In genomic region chr5:95518417-95518816, GRCh38 we compare ENCODE assay signal across 18 cellular contexts.
"Had no signal": no experiment of that assay in that cellular context is flagged by ENCODE, and none has a peak within 500 bp of the region (broad histone marks: within the 10 kb centered on the region; RNA-seq: fewer than 3 reads in every experiment).

No MANE protein-coding gene starts in this region.

- H3K9me3 ChIP-seq: SJSA1 had no signal

- H3K27me3 ChIP-seq: SJSA1 had no signal

- H3K4me3 ChIP-seq: SJSA1, SK-N-MC had no signal

- H3K27ac ChIP-seq: KMS-11, SJSA1, SK-N-MC had no signal

- DNase-seq: IMR-90, Kasumi-1, MM.1S, NCI-H1092 treated with DMSO at 0.1 percent for 48 hours, NCI-H1436 treated with DMSO at 0.1 percent for 48 hours, NCI-H187 treated with DMSO at 0.1 percent for 48 hours, NCI-H2029 treated with DMSO at 0.1 percent for 48 hours, NCI-H226, NCI-H510A, NCI-H524 treated with DMSO at 0.1 percent for 48 hours, NCI-H69, NCI-H774, Right ventricle myocardium superior, RPMI8226, SIG-M5 had no signal

- H3K4me1 ChIP-seq: SJSA1 had no signal
